In genomic region chr2:59389240-59389639, GRCh38 we compare ENCODE assay signal across 13 cellular contexts.
DNase-seq lines count a peak whose midpoint lies in the region; ATAC-seq and TF ChIP-seq lines count a peak whose summit lies in the region.
"Had no signal": no experiment of that assay in that cellular context is flagged by ENCODE, and none has a peak within 500 bp of the region (broad histone marks: within the 10 kb centered on the region; RNA-seq: fewer than 3 reads in every experiment).

No MANE protein-coding gene starts in this region.

- no peak overlapping the region for H3K27ac Mint-ChIP-seq in activated CD8-positive, alpha-beta memory T cell treated with anti-CD3 and anti-CD28 coated beads, Interleukin-2, amount 10 ng/mL, durations not matched to agents 7 days and 5 days
- H3K27ac Mint-ChIP-seq: activated CD8-positive, alpha-beta T cell treated with anti-CD3 and anti-CD28 coated beads, Interleukin-2, amount 10 ng/mL, durations not matched to agents 7 days and 5 days had no signal

- TF ChIP-seq CTCF in epithelial cell of proximal tubule (conservative IDR thresholded peaks at IDR 0.05; ENCODE audit: low read depth, low read length), result no peak
- no peak for TF ChIP-seq CTCF in retinal pigment epithelial cell (conservative IDR thresholded peaks at IDR 0.05; ENCODE audit: low read depth, low read length)
- no peak for TF ChIP-seq CTCF in lower lobe of right lung (IDR thresholded peaks at IDR 0.05)

- H3K36me3 Mint-ChIP-seq in activated CD8-positive, alpha-beta memory T cell treated with anti-CD3 and anti-CD28 coated beads, Interleukin-2, amount 10 ng/mL, durations not matched to agents 7 days and 5 days, result no peaks in the 10 kb centered on the region

- CTCF ChIA-PET in activated CD8-positive, alpha-beta memory T cell treated with anti-CD3 and anti-CD28 coated beads, Interleukin-2, amount 10 ng/mL, durations not matched to agents 7 days and 5 days (lab: Charles Lee), result interaction anchor here (0.9 kb wide), 1 partner anchor 13 kb away, joined by 3 read pairs; no protein-coding TSS in a partner anchor

- intact Hi-C loops in lower lobe of right lung (cut with DNase I), result no loop called here

- in situ Hi-C loops in G401 (cut with HindIII; ENCODE audit: low sequenced_read_pairs), result no loop called here

- DNase-seq in G401 (ENCODE audit: low spot score) (peak; percentile 1), NCI-H82 treated with DMSO at 0.1 percent for 48 hours (lab: John Stamatoyannopoulos, UW; ENCODE audit: unreplicated experiment) (peak; percentile 53), epithelial cell of proximal tubule (ENCODE audit: low read depth) (peak; percentile 99), retinal pigment epithelial cell (ENCODE audit: low read depth) (peak; percentile 77), superior temporal gyrus (ENCODE audit: extremely low spot score) (no peak), lower lobe of right lung (no peak)
- DNase-seq in activated CD8-positive, alpha-beta memory T cell treated with anti-CD3 and anti-CD28 coated beads, Interleukin-2, amount 10 ng/mL, durations not matched to agents 7 days and 5 days, result no peak
- DNase-seq: activated CD8-positive, alpha-beta T cell treated with anti-CD3 and anti-CD28 coated beads, Interleukin-2, amount 10 ng/mL, durations not matched to agents 7 days and 5 days; BE2C; NCI-H2081; stomach had no signal

- no peaks in the 10 kb centered on the region for H3K27me3 Mint-ChIP-seq in activated CD8-positive, alpha-beta memory T cell treated with anti-CD3 and anti-CD28 coated beads, Interleukin-2, amount 10 ng/mL, durations not matched to agents 7 days and 5 days

- ATAC-seq in HG02870 (IDR thresholded peaks at IDR 0.05; ENCODE audit: unreplicated experiment), result no peak
- no peak for ATAC-seq in lower lobe of right lung
- no peak for ATAC-seq in activated CD8-positive, alpha-beta memory T cell treated with anti-CD3 and anti-CD28 coated beads, Interleukin-2, amount 10 ng/mL, durations not matched to agents 7 days and 5 days
- ATAC-seq: activated CD8-positive, alpha-beta T cell treated with anti-CD3 and anti-CD28 coated beads, Interleukin-2, amount 10 ng/mL, durations not matched to agents 7 days and 5 days had no signal

- no peaks in the 10 kb centered on the region for H3K9me3 ChIP-seq in lower lobe of right lung
- H3K9me3 ChIP-seq: BE2C, neutrophil, stomach had no signal

- no peak overlapping the region for H3K4me3 Mint-ChIP-seq in activated CD8-positive, alpha-beta memory T cell treated with anti-CD3 and anti-CD28 coated beads, Interleukin-2, amount 10 ng/mL, durations not matched to agents 7 days and 5 days
- H3K4me3 Mint-ChIP-seq: activated CD8-positive, alpha-beta T cell treated with anti-CD3 and anti-CD28 coated beads, Interleukin-2, amount 10 ng/mL, durations not matched to agents 7 days and 5 days had no signal

- H3K4me1 ChIP-seq in lower lobe of right lung, result no peaks in the 10 kb centered on the region
- H3K4me1 ChIP-seq: BE2C, stomach had no signal

- H3K4me1 Mint-ChIP-seq in activated CD8-positive, alpha-beta memory T cell treated with anti-CD3 and anti-CD28 coated beads, Interleukin-2, amount 10 ng/mL, durations not matched to agents 7 days and 5 days, result no peaks in the 10 kb centered on the region

- no peaks in the 10 kb centered on the region for H3K27me3 ChIP-seq in lower lobe of right lung (ENCODE audit: low read depth)
- H3K27me3 ChIP-seq: BE2C, neutrophil, stomach had no signal

- H3K9me3 Mint-ChIP-seq in activated CD8-positive, alpha-beta memory T cell treated with anti-CD3 and anti-CD28 coated beads, Interleukin-2, amount 10 ng/mL, durations not matched to agents 7 days and 5 days (ENCODE audit: low read depth), result no peaks in the 10 kb centered on the region

- H3K4me3 ChIP-seq in epithelial cell of proximal tubule (ENCODE audit: low read depth, low read length) (no peak overlapping the region), retinal pigment epithelial cell (ENCODE audit: low read length) (no peak overlapping the region), lower lobe of right lung (no peak overlapping the region)
- H3K4me3 ChIP-seq: stomach had no signal

- H3K27ac ChIP-seq in lower lobe of right lung, result no peak overlapping the region
- H3K27ac ChIP-seq: neutrophil, stomach had no signal

- no peaks in the 10 kb centered on the region for H3K36me3 ChIP-seq in lower lobe of right lung
- H3K36me3 ChIP-seq: BE2C, neutrophil, stomach had no signal

Comparison
In these comparisons a context has a peak if more than half of its experiments do, and no peak if none do; other contexts are left out.
1. DNase-seq: peak in G401 (single experiment), NCI-H82 treated with DMSO at 0.1 percent for 48 hours (single experiment), epithelial cell of proximal tubule (single experiment) and retinal pigment epithelial cell (single experiment); none in superior temporal gyrus (single experiment), lower lobe of right lung (single experiment) and activated CD8-positive, alpha-beta memory T cell treated with anti-CD3 and anti-CD28 coated beads, Interleukin-2, amount 10 ng/mL, durations not matched to agents 7 days and 5 days (single experiment).